17 cellular contexts compared by ENCODE assay signal in the genomic region with DNA sequence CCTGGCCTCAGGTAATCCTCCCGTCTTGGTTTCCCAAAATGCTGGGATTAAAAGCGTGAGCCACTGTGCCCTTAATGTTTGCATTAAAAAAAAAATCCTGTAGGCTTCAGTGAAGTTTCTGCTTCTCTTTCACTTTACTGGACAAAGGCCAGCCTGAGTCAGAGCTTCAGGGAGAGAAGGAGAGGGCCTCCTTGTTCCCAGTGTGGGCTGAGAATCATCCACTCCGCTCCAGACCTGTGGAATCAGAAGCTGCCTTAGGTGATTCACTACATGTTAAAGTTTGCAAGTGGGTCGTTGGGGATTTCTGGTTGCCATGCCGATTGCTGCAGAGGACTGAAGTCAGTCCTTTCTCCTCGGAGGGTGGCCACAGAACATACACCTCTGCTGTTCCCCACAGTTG.
A peak's percentile ranks its signal among the peaks of the same experiment; 100 is the strongest.
DNase-seq lines count a peak whose midpoint lies in the region; ATAC-seq, FAIRE-seq and TF ChIP-seq lines count a peak whose summit lies in the region.
"Had no signal": no experiment of that assay in that cellular context is flagged by ENCODE, and none has a peak within 500 bp of the region (broad histone marks: within the 10 kb centered on the region; RNA-seq: fewer than 3 reads in every experiment).

No MANE protein-coding gene starts in this region.

- no peak for ATAC-seq in HG03442 (IDR thresholded peaks at IDR 0.05; ENCODE audit: unreplicated experiment)
- ATAC-seq: left ventricle myocardium superior; stimulated activated effector memory CD8-positive, alpha-beta T cell treated with anti-CD3 and anti-CD28 coated beads, Interleukin-12 subunit alpha, Interleukin-12 subunit beta, amount 100 ng/mL, for 72 hours had no signal

- H3K79me2 ChIP-seq in astrocyte (ENCODE audit: insufficient read depth, low read length) = no peaks in the 10 kb centered on the region
- H3K79me2 ChIP-seq: parathyroid adenoma had no signal

- H3K36me3 Mint-ChIP-seq in HFFc6 (ENCODE audit: low read depth) (no peaks in the 10 kb centered on the region), astrocyte (ENCODE audit: low read depth, unreplicated experiment) (no peaks in the 10 kb centered on the region)
- H3K36me3 Mint-ChIP-seq: CD4-positive, CD25-positive, alpha-beta regulatory T cell; stimulated activated effector memory CD8-positive, alpha-beta T cell treated with anti-CD3 and anti-CD28 coated beads, Interleukin-12 subunit alpha, Interleukin-12 subunit beta, amount 100 ng/mL, for 72 hours had no signal

- no peaks in the 10 kb centered on the region for H3K36me3 ChIP-seq in astrocyte (ENCODE audit: insufficient read depth, low read length)
- H3K36me3 ChIP-seq: tibial nerve had no signal

- no peak overlapping the region for H3K4me3 ChIP-seq in astrocyte (ENCODE audit: insufficient read depth, low read depth, low read length)
- H3K4me3 ChIP-seq: tibial nerve had no signal

- peak; percentile 32 for DNase-seq in HFFc6
- peak; percentile 68 for DNase-seq in astrocyte (ENCODE audit: low read depth)
- peak; percentile 57 for DNase-seq in glomerular visceral epithelial cell (ENCODE audit: extremely low spot score)
- peak; percentile 59 for DNase-seq in stromal cell of bone marrow (ENCODE audit: low read depth)
- no peak for DNase-seq in activated gamma-delta T cell (lab: John Stamatoyannopoulos, UW)
- no peak for DNase-seq in GM19240 (ENCODE audit: insufficient read length, low spot score)
- DNase-seq: anterior cingulate cortex; CD4-positive, CD25-positive, alpha-beta regulatory T cell; dermis blood vessel endothelial cell; DMS79 treated with DMSO at 0.1 percent for 48 hours; KG1; left ventricle myocardium superior; NCI-H1105 treated with DMSO at 0.1 percent for 48 hours had no signal

- no peak overlapping the region for H2AFZ ChIP-seq in astrocyte (ENCODE audit: low read depth, low read length)
- H2AFZ ChIP-seq: parathyroid adenoma had no signal

- H3K27ac ChIP-seq in astrocyte (ENCODE audit: low read depth, low read length) = no peak overlapping the region
- H3K27ac ChIP-seq: parathyroid adenoma, tibial nerve had no signal

- H3K9me3 Mint-ChIP-seq in HFFc6 (no peaks in the 10 kb centered on the region), astrocyte (ENCODE audit: unreplicated experiment) (no peaks in the 10 kb centered on the region)
- H3K9me3 Mint-ChIP-seq: CD4-positive, CD25-positive, alpha-beta regulatory T cell; stimulated activated effector memory CD8-positive, alpha-beta T cell treated with anti-CD3 and anti-CD28 coated beads, Interleukin-12 subunit alpha, Interleukin-12 subunit beta, amount 100 ng/mL, for 72 hours had no signal

- TF ChIP-seq CTCF in HFFc6 (IDR thresholded peaks at IDR 0.05) = no peak
- no peak for TF ChIP-seq CTCF in astrocyte (IDR thresholded peaks at IDR 0.05; ENCODE audit: insufficient read depth, low read depth, low read length)

- H3K4me3 Mint-ChIP-seq in HFFc6 = no peak overlapping the region
- H3K4me3 Mint-ChIP-seq in astrocyte (ENCODE audit: unreplicated experiment) = no peak overlapping the region
- H3K4me3 Mint-ChIP-seq: CD4-positive, CD25-positive, alpha-beta regulatory T cell; stimulated activated effector memory CD8-positive, alpha-beta T cell treated with anti-CD3 and anti-CD28 coated beads, Interleukin-12 subunit alpha, Interleukin-12 subunit beta, amount 100 ng/mL, for 72 hours had no signal

- H3K4me2 ChIP-seq in astrocyte (ENCODE audit: low read length) = no peak overlapping the region

- H3K4me1 ChIP-seq in astrocyte (ENCODE audit: insufficient read depth, low read length) = no peaks in the 10 kb centered on the region
- H3K4me1 ChIP-seq: parathyroid adenoma, tibial nerve had no signal

- no peaks in the 10 kb centered on the region for H3K27me3 ChIP-seq in astrocyte (ENCODE audit: insufficient read depth, low read length)

- H3K9ac ChIP-seq in astrocyte (ENCODE audit: low read length) = no peak overlapping the region
- H3K9ac ChIP-seq: parathyroid adenoma had no signal

- no peaks in the 10 kb centered on the region; the same call in 1 of the 2 replicates for H3K27me3 Mint-ChIP-seq in HFFc6 (ENCODE audit: insufficient read depth)
- no peaks in the 10 kb centered on the region for H3K27me3 Mint-ChIP-seq in astrocyte (ENCODE audit: low read depth, unreplicated experiment)

- no peak overlapping the region for H3K27ac Mint-ChIP-seq in HFFc6
- H3K27ac Mint-ChIP-seq in astrocyte (ENCODE audit: unreplicated experiment) = no peak overlapping the region
- H3K27ac Mint-ChIP-seq: CD4-positive, CD25-positive, alpha-beta regulatory T cell; stimulated activated effector memory CD8-positive, alpha-beta T cell treated with anti-CD3 and anti-CD28 coated beads, Interleukin-12 subunit alpha, Interleukin-12 subunit beta, amount 100 ng/mL, for 72 hours had no signal

- no peak for FAIRE-seq in astrocyte (lab: Jason Lieb, UNC)

- no peaks in the 10 kb centered on the region for H3K9me3 ChIP-seq in astrocyte (ENCODE audit: insufficient read depth, low read depth, low read length)
- H3K9me3 ChIP-seq: tibial nerve had no signal

- H3K4me1 Mint-ChIP-seq in HFFc6 (ENCODE audit: low read depth) (peaks cover 17% of the 10 kb centered on the region), astrocyte (ENCODE audit: low read depth, unreplicated experiment) (peaks cover 5% of the 10 kb centered on the region)
- H3K4me1 Mint-ChIP-seq: stimulated activated effector memory CD8-positive, alpha-beta T cell treated with anti-CD3 and anti-CD28 coated beads, Interleukin-12 subunit alpha, Interleukin-12 subunit beta, amount 100 ng/mL, for 72 hours had no signal

- H4K20me1 ChIP-seq in astrocyte (ENCODE audit: insufficient read depth, low read length) = no peaks in the 10 kb centered on the region

Comparison
In these comparisons a context has a peak if more than half of its experiments do, and no peak if none do; other contexts are left out.
1. DNase-seq: peak in HFFc6 (single experiment), astrocyte (single experiment), glomerular visceral epithelial cell (single experiment) and stromal cell of bone marrow (single experiment); none in activated gamma-delta T cell (single experiment) and GM19240 (single experiment).